In genomic region chr9:122718038-122718437, GRCh38 we compare ENCODE assay signal across 9 cellular contexts. TPM values are rescaled to one million over a fixed set of nuclear protein-coding genes. Genes with fewer than 3 reads are reported as not detected.
"Had no signal": no experiment of that assay in that cellular context is flagged by ENCODE, and none has a peak within 500 bp of the region (broad histone marks: within the 10 kb centered on the region; RNA-seq: fewer than 3 reads in every experiment).

No MANE protein-coding gene starts in this region.

- H3K4me2 ChIP-seq: KMS-11 had no signal

- FAIRE-seq: HTR-8/SVneo had no signal

- H3K27ac ChIP-seq: HL-60, KMS-11 had no signal

- H3K9ac ChIP-seq: KMS-11 had no signal

- DNase-seq: IMR-90, KBM-7, KG1 had no signal

RNA-seq across cellular contexts. Expression of gene OR1L4, which starts 5.8 kb away (rescaled TPM):
- total RNA-seq: HT-29, HT1080, IMR-90 had no signal
- polyA plus RNA-seq: IgD-negative memory B cell, IMR-90 had no signal

RNA-seq across cellular contexts. Expression of gene OR1L6, which starts 24.1 kb away (rescaled TPM):
- total RNA-seq: HT-29, HT1080, IMR-90 had no signal
- polyA plus RNA-seq: IgD-negative memory B cell, IMR-90 had no signal

RNA-seq across cellular contexts. Expression of gene OR1L3, which starts 43.1 kb away (rescaled TPM):
- total RNA-seq: HT-29, HT1080, IMR-90 had no signal
- polyA plus RNA-seq: IgD-negative memory B cell, IMR-90 had no signal

RNA-seq across cellular contexts. Expression of gene OR1L1, which starts 56.5 kb away (rescaled TPM):
- total RNA-seq: HT-29, HT1080, IMR-90 had no signal
- polyA plus RNA-seq: IMR-90 had no signal
